ENCODE assay signal across 8 cellular contexts in genomic region chr17:57849163-57849873, GRCh38. TPM values are rescaled to one million over a fixed set of nuclear protein-coding genes. Genes with fewer than 3 reads are reported as not detected.
DNase-seq lines count a peak whose midpoint lies in the region; ATAC-seq and TF ChIP-seq lines count a peak whose summit lies in the region.

No MANE protein-coding gene starts in this region.

- no peaks in the 10 kb centered on the region for H3K27me3 Mint-ChIP-seq in effector memory CD8-positive, alpha-beta T cell

- H4K20me1 ChIP-seq in osteoblast (ENCODE audit: insufficient read depth, low read length), result peaks cover 2% of the 10 kb centered on the region

- H2AFZ ChIP-seq in osteoblast (ENCODE audit: low read length), result peak overlapping the region; percentile 94

- peaks cover 28 to 30% of the 10 kb centered on the region in 2 donors for H3K4me1 Mint-ChIP-seq in effector memory CD8-positive, alpha-beta T cell (ENCODE audit: low read depth in 2 of 2)

- no peaks in the 10 kb centered on the region for H3K9me3 Mint-ChIP-seq in effector memory CD8-positive, alpha-beta T cell

- ATAC-seq in GM19043 (IDR thresholded peaks at IDR 0.05; ENCODE audit: low read depth, unreplicated experiment), result peak; percentile 35
- ATAC-seq in effector memory CD8-positive, alpha-beta T cell (replicated peaks), result no peak
- no peak for ATAC-seq in GM21423 (IDR thresholded peaks at IDR 0.05; ENCODE audit: unreplicated experiment)

- peaks cover 20% of the 10 kb centered on the region for H3K36me3 ChIP-seq in osteoblast (ENCODE audit: insufficient read depth, low read length)

- H3K9me3 ChIP-seq in osteoblast (ENCODE audit: low read depth, low read length), result no peaks in the 10 kb centered on the region

- peaks cover 20% of the 10 kb centered on the region for H3K4me1 ChIP-seq in osteoblast (ENCODE audit: insufficient read depth, low read length)

- peaks cover 33% of the 10 kb centered on the region for H3K79me2 ChIP-seq in osteoblast (ENCODE audit: insufficient read depth, low read length)

- TF ChIP-seq CTCF in osteoblast (IDR thresholded peaks at IDR 0.05; ENCODE audit: extremely low read depth, low read depth, low read length), result no peak

- H3K4me3 Mint-ChIP-seq in effector memory CD8-positive, alpha-beta T cell, result peak overlapping the region; percentile 90 to 95

- no peaks in the 10 kb centered on the region for H3K27me3 ChIP-seq in osteoblast (ENCODE audit: insufficient read depth, low read length)

- H3K4me2 ChIP-seq in osteoblast (ENCODE audit: insufficient read depth, low read length), result peak overlapping the region; percentile 95

- H3K27ac ChIP-seq in osteoblast (ENCODE audit: low read depth, low read length), result peak overlapping the region; percentile 82

- H3K36me3 Mint-ChIP-seq in effector memory CD8-positive, alpha-beta T cell (ENCODE audit: insufficient read depth), result peaks cover 40% of the 10 kb centered on the region

- DNase-seq in NCI-H524 treated with DMSO at 0.1 percent for 48 hours (lab: John Stamatoyannopoulos, UW) (peak; percentile 7), osteoblast (ENCODE audit: insufficient read length, low spot score, missing footprints) (peak; percentile 22), cerebellar cortex (ENCODE audit: low spot score) (no peak), NCI-H774 (lab: John Stamatoyannopoulos, UW) (no peak), NCI-H1417 (lab: John Stamatoyannopoulos, UW) (no peak)
- DNase-seq in effector memory CD8-positive, alpha-beta T cell, result no peak

- H3K27ac Mint-ChIP-seq in effector memory CD8-positive, alpha-beta T cell, result peak overlapping the region; percentile 98

- H3K4me3 ChIP-seq in osteoblast (ENCODE audit: insufficient read depth, low read length), result peak overlapping the region; percentile 96

RNA-seq across cellular contexts. Expression of gene MRPS23, which starts 0.5 kb away (rescaled TPM):
- total RNA-seq in osteoblast, result 17.1 and 19.9 TPM in 2 replicates

Comparison
In these comparisons a context has a peak if more than half of its experiments do, and no peak if none do; other contexts are left out.
1. DNase-seq: peak in NCI-H524 treated with DMSO at 0.1 percent for 48 hours (single experiment) and osteoblast (single experiment); none in effector memory CD8-positive, alpha-beta T cell (0 of 3), cerebellar cortex (single experiment), NCI-H774 (single experiment) and NCI-H1417 (0 of 3).